In genomic region chr18:13420969-13421686, GRCh38 we compare ENCODE assay signal across 24 cellular contexts.
DNase-seq lines count a peak whose midpoint lies in the region; ATAC-seq and FAIRE-seq lines count a peak whose summit lies in the region.
"Had no signal": no experiment of that assay in that cellular context is flagged by ENCODE, and none has a peak within 500 bp of the region (broad histone marks: within the 10 kb centered on the region; RNA-seq: fewer than 3 reads in every experiment).

No MANE protein-coding gene starts in this region.

- no peaks in the 10 kb centered on the region for H3K36me3 Mint-ChIP-seq in activated CD4-positive, alpha-beta memory T cell treated with anti-CD3 and anti-CD28 coated beads for 36 hours
- no peaks in the 10 kb centered on the region for H3K36me3 Mint-ChIP-seq in activated CD4-positive, alpha-beta memory T cell treated with anti-CD3 and anti-CD28 coated beads, Interleukin-2, amount 10 ng/mL, durations not matched to agents 7 days and 5 days (ENCODE audit: low read depth)
- no peaks in the 10 kb centered on the region for H3K36me3 Mint-ChIP-seq in activated T-helper 1 cell treated with anti-CD3 and anti-CD28 coated beads, Interleukin-12 subunit alpha, Interleukin-12 subunit beta, Interleukin-2, Interleukin-4 antibody, amounts not matched to agents 30 ng/mL and 10 ng/mL and 1 ng/mL, durations not matched to agents 14 hours and 24 hours and 36 hours (ENCODE audit: low read depth)
- H3K36me3 Mint-ChIP-seq in stimulated activated effector memory CD8-positive, alpha-beta T cell treated with anti-CD3 and anti-CD28 coated beads, Interleukin-12 subunit alpha, Interleukin-12 subunit beta, amount 100 ng/mL, for 72 hours, result no peaks in the 10 kb centered on the region
- H3K36me3 Mint-ChIP-seq: activated CD8-positive, alpha-beta memory T cell treated with anti-CD3 and anti-CD28 coated beads, Interleukin-2, amount 10 ng/mL, durations not matched to agents 7 days and 5 days; type B pancreatic cell had no signal

- H3K9me2 ChIP-seq in Karpas-422 (replicated peaks; ENCODE audit: insufficient read depth, low read length), result no peaks in the 10 kb centered on the region

- peaks cover 13% of the 10 kb centered on the region for H3K4me1 ChIP-seq in Karpas-422 (ENCODE audit: low read length)

- H3K4me2 ChIP-seq in Karpas-422 (ENCODE audit: low read depth, low read length, poor library complexity, severe bottlenecking), result no peak overlapping the region
- H3K4me2 ChIP-seq: A549 had no signal

- intact Hi-C loops in activated CD4-positive, alpha-beta memory T cell treated with anti-CD3 and anti-CD28 coated beads for 36 hours (cut with micrococcal nuclease), result no loop called here
- intact Hi-C loops in activated T-helper 1 cell treated with anti-CD3 and anti-CD28 coated beads, Interleukin-12 subunit alpha, Interleukin-12 subunit beta, Interleukin-2, Interleukin-4 antibody, amounts not matched to agents 30 ng/mL and 10 ng/mL and 1 ng/mL, durations not matched to agents 14 hours and 24 hours and 36 hours (cut with micrococcal nuclease), result no loop called here
- intact Hi-C loops in posterior vena cava (cut with DNase I), result no loop called here

- no peak overlapping the region for H3K9ac ChIP-seq in Karpas-422 (ENCODE audit: low read length)

- peaks cover 21% of the 10 kb centered on the region for H3K4me1 Mint-ChIP-seq in activated CD4-positive, alpha-beta memory T cell treated with anti-CD3 and anti-CD28 coated beads for 36 hours (ENCODE audit: low read depth)
- peaks cover 35% of the 10 kb centered on the region for H3K4me1 Mint-ChIP-seq in activated CD4-positive, alpha-beta memory T cell treated with anti-CD3 and anti-CD28 coated beads, Interleukin-2, amount 10 ng/mL, durations not matched to agents 7 days and 5 days
- H3K4me1 Mint-ChIP-seq in activated T-helper 1 cell treated with anti-CD3 and anti-CD28 coated beads, Interleukin-12 subunit alpha, Interleukin-12 subunit beta, Interleukin-2, Interleukin-4 antibody, amounts not matched to agents 30 ng/mL and 10 ng/mL and 1 ng/mL, durations not matched to agents 14 hours and 24 hours and 36 hours (ENCODE audit: low read depth), result peaks cover 37% of the 10 kb centered on the region
- H3K4me1 Mint-ChIP-seq in stimulated activated effector memory CD8-positive, alpha-beta T cell treated with anti-CD3 and anti-CD28 coated beads, Interleukin-12 subunit alpha, Interleukin-12 subunit beta, amount 100 ng/mL, for 72 hours, result peaks cover 21% of the 10 kb centered on the region
- H3K4me1 Mint-ChIP-seq: B cell had no signal

- POLR2A ChIA-PET in activated CD4-positive, alpha-beta memory T cell treated with anti-CD3 and anti-CD28 coated beads for 36 hours (lab: Charles Lee), result no interaction called here
- POLR2A ChIA-PET in activated CD4-positive, alpha-beta memory T cell treated with anti-CD3 and anti-CD28 coated beads, Interleukin-2, amount 10 ng/mL, durations not matched to agents 7 days and 5 days (lab: Charles Lee), result no interaction called here

- no peak for FAIRE-seq in frontal cortex (lab: Jason Lieb, UNC)
- FAIRE-seq: A549, H1 had no signal

- H3K4me3 Mint-ChIP-seq in activated CD4-positive, alpha-beta memory T cell treated with anti-CD3 and anti-CD28 coated beads for 36 hours, result no peak overlapping the region
- no peak overlapping the region for H3K4me3 Mint-ChIP-seq in activated CD4-positive, alpha-beta memory T cell treated with anti-CD3 and anti-CD28 coated beads, Interleukin-2, amount 10 ng/mL, durations not matched to agents 7 days and 5 days
- no peak overlapping the region for H3K4me3 Mint-ChIP-seq in activated T-helper 1 cell treated with anti-CD3 and anti-CD28 coated beads, Interleukin-12 subunit alpha, Interleukin-12 subunit beta, Interleukin-2, Interleukin-4 antibody, amounts not matched to agents 30 ng/mL and 10 ng/mL and 1 ng/mL, durations not matched to agents 14 hours and 24 hours and 36 hours
- no peak overlapping the region for H3K4me3 Mint-ChIP-seq in stimulated activated effector memory CD8-positive, alpha-beta T cell treated with anti-CD3 and anti-CD28 coated beads, Interleukin-12 subunit alpha, Interleukin-12 subunit beta, amount 100 ng/mL, for 72 hours
- H3K4me3 Mint-ChIP-seq: activated CD4-positive, alpha-beta T cell treated with anti-CD3 and anti-CD28 coated beads for 36 hours; activated CD8-positive, alpha-beta memory T cell treated with anti-CD3 and anti-CD28 coated beads, Interleukin-2, amount 10 ng/mL, durations not matched to agents 7 days and 5 days; activated naive CD4-positive, alpha-beta T cell treated with anti-CD3 and anti-CD28 coated beads, Interleukin-2, amount 50 U/mL, for 24 hours; B cell; T-helper 1 cell treated with Interleukin-12 subunit alpha and Interleukin-12 subunit beta and Interleukin-4 antibody, amounts not matched to agents 30 μg/mL and 1 μg/mL, for 36 hours; type B pancreatic cell had no signal

- no peaks in the 10 kb centered on the region for H3K9me3 Mint-ChIP-seq in activated CD4-positive, alpha-beta memory T cell treated with anti-CD3 and anti-CD28 coated beads for 36 hours
- H3K9me3 Mint-ChIP-seq in activated CD4-positive, alpha-beta memory T cell treated with anti-CD3 and anti-CD28 coated beads, Interleukin-2, amount 10 ng/mL, durations not matched to agents 7 days and 5 days, result no peaks in the 10 kb centered on the region
- H3K9me3 Mint-ChIP-seq in activated T-helper 1 cell treated with anti-CD3 and anti-CD28 coated beads, Interleukin-12 subunit alpha, Interleukin-12 subunit beta, Interleukin-2, Interleukin-4 antibody, amounts not matched to agents 30 ng/mL and 10 ng/mL and 1 ng/mL, durations not matched to agents 14 hours and 24 hours and 36 hours, result no peaks in the 10 kb centered on the region
- H3K9me3 Mint-ChIP-seq in stimulated activated effector memory CD8-positive, alpha-beta T cell treated with anti-CD3 and anti-CD28 coated beads, Interleukin-12 subunit alpha, Interleukin-12 subunit beta, amount 100 ng/mL, for 72 hours, result no peaks in the 10 kb centered on the region
- H3K9me3 Mint-ChIP-seq: activated naive CD4-positive, alpha-beta T cell treated with anti-CD3 and anti-CD28 coated beads, Interleukin-2, amount 50 U/mL, for 24 hours; T-helper 1 cell treated with Interleukin-12 subunit alpha and Interleukin-12 subunit beta and Interleukin-4 antibody, amounts not matched to agents 30 μg/mL and 1 μg/mL, for 36 hours; type B pancreatic cell had no signal

- H2AFZ ChIP-seq in Karpas-422 (ENCODE audit: low read length), result no peak overlapping the region

- peak; percentile 21 for ATAC-seq in stimulated activated effector memory CD8-positive, alpha-beta T cell treated with anti-CD3 and anti-CD28 coated beads, Interleukin-12 subunit alpha, Interleukin-12 subunit beta, amount 100 ng/mL, for 72 hours
- ATAC-seq: A549; activated CD4-positive, alpha-beta T cell treated with anti-CD3 and anti-CD28 coated beads for 36 hours; activated CD8-positive, alpha-beta memory T cell treated with anti-CD3 and anti-CD28 coated beads, Interleukin-2, amount 10 ng/mL, durations not matched to agents 7 days and 5 days; gastrocnemius medialis had no signal

- no peaks in the 10 kb centered on the region for H3K27me3 ChIP-seq in Karpas-422 (ENCODE audit: low read length)
- H3K27me3 ChIP-seq: dorsolateral prefrontal cortex, gastrocnemius medialis had no signal

- H3K9me3 ChIP-seq in Karpas-422 (ENCODE audit: low read length), result no peaks in the 10 kb centered on the region
- H3K9me3 ChIP-seq: A549, gastrocnemius medialis had no signal

- H4K20me1 ChIP-seq in Karpas-422 (ENCODE audit: insufficient read depth, low read depth, low read length), result no peaks in the 10 kb centered on the region

- H3K27me3 Mint-ChIP-seq in activated CD4-positive, alpha-beta memory T cell treated with anti-CD3 and anti-CD28 coated beads for 36 hours, result no peaks in the 10 kb centered on the region
- no peaks in the 10 kb centered on the region for H3K27me3 Mint-ChIP-seq in activated CD4-positive, alpha-beta memory T cell treated with anti-CD3 and anti-CD28 coated beads, Interleukin-2, amount 10 ng/mL, durations not matched to agents 7 days and 5 days
- no peaks in the 10 kb centered on the region for H3K27me3 Mint-ChIP-seq in activated T-helper 1 cell treated with anti-CD3 and anti-CD28 coated beads, Interleukin-12 subunit alpha, Interleukin-12 subunit beta, Interleukin-2, Interleukin-4 antibody, amounts not matched to agents 30 ng/mL and 10 ng/mL and 1 ng/mL, durations not matched to agents 14 hours and 24 hours and 36 hours (ENCODE audit: insufficient read depth)
- H3K27me3 Mint-ChIP-seq: activated CD4-positive, alpha-beta T cell treated with anti-CD3 and anti-CD28 coated beads for 36 hours; activated CD8-positive, alpha-beta memory T cell treated with anti-CD3 and anti-CD28 coated beads, Interleukin-2, amount 10 ng/mL, durations not matched to agents 7 days and 5 days; activated naive CD4-positive, alpha-beta T cell treated with anti-CD3 and anti-CD28 coated beads, Interleukin-2, amount 50 U/mL, for 24 hours; type B pancreatic cell had no signal

- no peaks in the 10 kb centered on the region for H3K36me3 ChIP-seq in Karpas-422 (ENCODE audit: insufficient read depth, low read length)
- H3K36me3 ChIP-seq: gastrocnemius medialis had no signal

- peak; percentile 18 for DNase-seq in activated CD4-positive, alpha-beta memory T cell treated with anti-CD3 and anti-CD28 coated beads for 36 hours
- no peak for DNase-seq in activated CD4-positive, alpha-beta memory T cell treated with anti-CD3 and anti-CD28 coated beads, Interleukin-2, amount 10 ng/mL, durations not matched to agents 7 days and 5 days
- DNase-seq in Karpas-422 (peak; percentile 48), DMS79 treated with DMSO at 0.1 percent for 48 hours (lab: John Stamatoyannopoulos, UW) (no peak), posterior vena cava (ENCODE audit: low spot score) (no peak), frontal cortex (ENCODE audit: low spot score in 2 of 2) (no peak)
- no peak for DNase-seq in activated T-helper 1 cell treated with anti-CD3 and anti-CD28 coated beads, Interleukin-12 subunit alpha, Interleukin-12 subunit beta, Interleukin-2, Interleukin-4 antibody, amounts not matched to agents 30 ng/mL and 10 ng/mL and 1 ng/mL, durations not matched to agents 14 hours and 24 hours and 36 hours (ENCODE audit: low spot score)
- no peak for DNase-seq in stimulated activated effector memory CD8-positive, alpha-beta T cell treated with anti-CD3 and anti-CD28 coated beads, Interleukin-12 subunit alpha, Interleukin-12 subunit beta, amount 100 ng/mL, for 72 hours (ENCODE audit: low spot score in 2 of 2)
- DNase-seq: activated CD4-positive, alpha-beta T cell treated with anti-CD3 and anti-CD28 coated beads for 36 hours; activated CD8-positive, alpha-beta memory T cell treated with anti-CD3 and anti-CD28 coated beads, Interleukin-2, amount 10 ng/mL, durations not matched to agents 7 days and 5 days; central memory CD4-positive, alpha-beta T cell; DMS153; dorsolateral prefrontal cortex; gastrocnemius medialis; NCI-H1092 treated with DMSO at 0.1 percent for 48 hours; NCI-H187; NCI-H526; stimulated activated CD8-positive, alpha-beta memory T cell treated with anti-CD3 and anti-CD28 coated beads, Interleukin-4, amount 100 ng/mL, for 48 hours had no signal

- CTCF ChIA-PET in activated CD4-positive, alpha-beta memory T cell treated with anti-CD3 and anti-CD28 coated beads for 36 hours (lab: Charles Lee), result no interaction called here
- CTCF ChIA-PET in activated CD4-positive, alpha-beta memory T cell treated with anti-CD3 and anti-CD28 coated beads, Interleukin-2, amount 10 ng/mL, durations not matched to agents 7 days and 5 days (lab: Charles Lee), result interaction anchor here (0.7 kb wide), 1 partner anchor 73 kb away, joined by 3 read pairs; no protein-coding TSS in a partner anchor

- no peaks in the 10 kb centered on the region for H3K79me2 ChIP-seq in Karpas-422 (ENCODE audit: low read length)

- H3K4me3 ChIP-seq in Karpas-422 (ENCODE audit: low read length), result no peak overlapping the region
- H3K4me3 ChIP-seq: A549, dorsolateral prefrontal cortex, gastrocnemius medialis had no signal

- no peak overlapping the region for H3K27ac Mint-ChIP-seq in activated CD4-positive, alpha-beta memory T cell treated with anti-CD3 and anti-CD28 coated beads for 36 hours
- H3K27ac Mint-ChIP-seq in activated CD4-positive, alpha-beta memory T cell treated with anti-CD3 and anti-CD28 coated beads, Interleukin-2, amount 10 ng/mL, durations not matched to agents 7 days and 5 days, result no peak overlapping the region
- H3K27ac Mint-ChIP-seq in activated T-helper 1 cell treated with anti-CD3 and anti-CD28 coated beads, Interleukin-12 subunit alpha, Interleukin-12 subunit beta, Interleukin-2, Interleukin-4 antibody, amounts not matched to agents 30 ng/mL and 10 ng/mL and 1 ng/mL, durations not matched to agents 14 hours and 24 hours and 36 hours, result peak overlapping the region; percentile 44
- H3K27ac Mint-ChIP-seq in stimulated activated effector memory CD8-positive, alpha-beta T cell treated with anti-CD3 and anti-CD28 coated beads, Interleukin-12 subunit alpha, Interleukin-12 subunit beta, amount 100 ng/mL, for 72 hours, result no peak overlapping the region
- H3K27ac Mint-ChIP-seq: activated CD4-positive, alpha-beta T cell treated with anti-CD3 and anti-CD28 coated beads for 36 hours; activated CD8-positive, alpha-beta memory T cell treated with anti-CD3 and anti-CD28 coated beads, Interleukin-2, amount 10 ng/mL, durations not matched to agents 7 days and 5 days; activated naive CD4-positive, alpha-beta T cell treated with anti-CD3 and anti-CD28 coated beads, Interleukin-2, amount 50 U/mL, for 24 hours; B cell; T-helper 1 cell treated with Interleukin-12 subunit alpha and Interleukin-12 subunit beta and Interleukin-4 antibody, amounts not matched to agents 30 μg/mL and 1 μg/mL, for 36 hours; type B pancreatic cell had no signal

- H3K27ac ChIP-seq in Karpas-422 (ENCODE audit: low read length), result no peak overlapping the region
- H3K27ac ChIP-seq: dorsolateral prefrontal cortex, gastrocnemius medialis had no signal

Comparison
In these comparisons a context has a peak if more than half of its experiments do, and no peak if none do; other contexts are left out.
1. DNase-seq: peak in activated CD4-positive, alpha-beta memory T cell treated with anti-CD3 and anti-CD28 coated beads for 36 hours (single experiment) and Karpas-422 (single experiment); none in activated CD4-positive, alpha-beta memory T cell treated with anti-CD3 and anti-CD28 coated beads, Interleukin-2, amount 10 ng/mL, durations not matched to agents 7 days and 5 days (single experiment), activated T-helper 1 cell treated with anti-CD3 and anti-CD28 coated beads, Interleukin-12 subunit alpha, Interleukin-12 subunit beta, Interleukin-2, Interleukin-4 antibody, amounts not matched to agents 30 ng/mL and 10 ng/mL and 1 ng/mL, durations not matched to agents 14 hours and 24 hours and 36 hours (single experiment), stimulated activated effector memory CD8-positive, alpha-beta T cell treated with anti-CD3 and anti-CD28 coated beads, Interleukin-12 subunit alpha, Interleukin-12 subunit beta, amount 100 ng/mL, for 72 hours (0 of 2), DMS79 treated with DMSO at 0.1 percent for 48 hours (single experiment), posterior vena cava (single experiment) and frontal cortex (0 of 2).